16 cellular contexts compared by ENCODE assay signal in the genomic region with DNA sequence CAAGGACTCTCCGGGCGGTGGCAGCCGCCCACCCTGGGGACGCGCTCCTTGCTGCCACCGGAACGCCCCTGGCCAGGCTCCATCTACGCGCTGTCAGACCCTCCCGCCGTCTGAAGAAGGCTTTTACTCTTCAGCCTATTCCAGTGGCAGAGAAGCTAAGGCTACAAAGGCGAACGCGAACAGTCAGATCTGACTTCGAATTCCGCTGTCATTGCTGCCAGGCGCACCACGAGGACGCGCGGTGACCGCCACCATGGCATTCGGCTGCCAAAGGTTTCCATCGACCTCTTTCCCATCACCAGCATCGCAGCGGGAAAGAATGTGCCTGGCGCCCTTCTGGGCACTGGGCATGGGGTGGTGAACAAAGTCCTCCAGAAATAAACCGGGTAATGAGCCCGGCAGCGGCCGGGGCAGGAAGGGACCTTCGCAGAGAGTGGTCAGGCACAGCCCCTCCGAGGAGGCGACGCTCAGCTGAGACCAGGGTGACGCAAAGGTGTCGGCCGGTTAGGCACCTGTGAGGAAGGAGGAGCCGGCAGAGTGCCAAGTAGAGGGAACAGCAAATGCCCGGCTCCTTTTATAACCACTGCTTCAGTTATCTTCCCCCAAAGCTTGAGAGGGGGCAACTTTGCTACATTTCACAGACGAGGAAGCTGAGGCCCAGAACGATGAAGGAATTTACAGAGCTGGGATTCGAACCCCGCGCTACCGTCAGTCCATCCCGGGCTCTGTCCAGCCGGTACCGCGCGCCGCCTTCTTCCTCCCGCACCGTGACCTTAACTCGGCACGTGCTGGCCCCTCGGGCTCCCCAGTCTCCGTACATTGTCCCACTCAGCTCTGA. TPM values are rescaled to one million over a fixed set of nuclear protein-coding genes. Genes with fewer than 3 reads are reported as not detected.
A peak's percentile ranks its signal among the peaks of the same experiment; 100 is the strongest.
DNase-seq lines count a peak whose midpoint lies in the region; ATAC-seq and TF ChIP-seq lines count a peak whose summit lies in the region.
"Had no signal": no experiment of that assay in that cellular context is flagged by ENCODE, and none has a peak within 500 bp of the region (broad histone marks: within the 10 kb centered on the region; RNA-seq: fewer than 3 reads in every experiment).

No MANE protein-coding gene starts in this region.

- H3K9me3 Mint-ChIP-seq in CD8-positive, alpha-beta memory T cell = no peaks in the 10 kb centered on the region
- H3K9me3 Mint-ChIP-seq in endodermal cell = no peaks in the 10 kb centered on the region
- H3K9me3 Mint-ChIP-seq in naive thymus-derived CD4-positive, alpha-beta T cell = no peaks in the 10 kb centered on the region
- H3K9me3 Mint-ChIP-seq: immature natural killer cell had no signal

- H3K9me3 ChIP-seq in CD8-positive, alpha-beta memory T cell (ENCODE audit: low read length) = no peaks in the 10 kb centered on the region
- no peaks in the 10 kb centered on the region for H3K9me3 ChIP-seq in HEK293 (ENCODE audit: control insufficient read depth, insufficient read depth, low read depth, low read length)
- no peaks in the 10 kb centered on the region for H3K9me3 ChIP-seq in endodermal cell (ENCODE audit: control insufficient read depth, low read length)
- H3K9me3 ChIP-seq in osteoblast (ENCODE audit: low read depth, low read length) = no peaks in the 10 kb centered on the region
- no peaks in the 10 kb centered on the region for H3K9me3 ChIP-seq in naive thymus-derived CD4-positive, alpha-beta T cell (ENCODE audit: control insufficient read depth in 2 of 3, low read length in 3 of 3)
- H3K9me3 ChIP-seq: adrenal gland, colonic mucosa had no signal

- H3K27me3 ChIP-seq in CD8-positive, alpha-beta memory T cell (ENCODE audit: insufficient read depth, low read length, poor library complexity, severe bottlenecking) = peaks cover 19% of the 10 kb centered on the region
- H3K27me3 ChIP-seq in endodermal cell (ENCODE audit: control insufficient read depth, insufficient read depth, low read length, poor library complexity, severe bottlenecking) (peaks cover 100% of the 10 kb centered on the region), osteoblast (ENCODE audit: insufficient read depth, low read length) (peaks cover 58% of the 10 kb centered on the region)
- H3K27me3 ChIP-seq in naive thymus-derived CD4-positive, alpha-beta T cell (ENCODE audit: control insufficient read depth in 2 of 2, insufficient read depth in 2 of 2, low read length in 2 of 2) = peaks cover 0 to 9% of the 10 kb centered on the region in 2 donors

- peaks cover 59 to 71% of the 10 kb centered on the region in 2 donors for H3K27me3 Mint-ChIP-seq in CD8-positive, alpha-beta memory T cell
- H3K27me3 Mint-ChIP-seq in endodermal cell (ENCODE audit: insufficient read depth) = peaks cover 99% of the 10 kb centered on the region
- H3K27me3 Mint-ChIP-seq in naive thymus-derived CD4-positive, alpha-beta T cell = peaks cover 65 to 81% (median 78%) of the 10 kb centered on the region in 5 donors

- no peak overlapping the region for H3K27ac Mint-ChIP-seq in CD8-positive, alpha-beta memory T cell
- no peak overlapping the region for H3K27ac Mint-ChIP-seq in endodermal cell
- no peak overlapping the region for H3K27ac Mint-ChIP-seq in naive thymus-derived CD4-positive, alpha-beta T cell
- H3K27ac Mint-ChIP-seq: immature natural killer cell had no signal

- no peak overlapping the region for H3K9ac ChIP-seq in endodermal cell (ENCODE audit: extremely low read depth, low read length, poor library complexity, severe bottlenecking)
- H3K9ac ChIP-seq: BLaER1 had no signal

- ATAC-seq in naive thymus-derived CD4-positive, alpha-beta T cell = no peak
- ATAC-seq in HG03342 (IDR thresholded peaks at IDR 0.05; ENCODE audit: unreplicated experiment) (no peak), GM21526 (IDR thresholded peaks at IDR 0.05; ENCODE audit: low FRiP score, unreplicated experiment) (no peak)

- no peak for DNase-seq in CD8-positive, alpha-beta memory T cell
- DNase-seq in endodermal cell (peak; percentile 62), osteoblast (ENCODE audit: insufficient read length, low spot score, missing footprints) (peak; percentile 50)
- no peak for DNase-seq in naive thymus-derived CD4-positive, alpha-beta T cell
- DNase-seq: colonic mucosa; GOT3; immature natural killer cell; stimulated activated naive CD4-positive, alpha-beta T cell treated with Interleukin-2 at 50 U/mL for 16 hours; WERI-Rb-1 had no signal

- peaks cover 9% of the 10 kb centered on the region for H3K4me1 ChIP-seq in CD8-positive, alpha-beta memory T cell (ENCODE audit: insufficient read depth, low read length)
- H3K4me1 ChIP-seq in HEK293 (ENCODE audit: control insufficient read depth, insufficient read depth, low read length) (no peaks in the 10 kb centered on the region), endodermal cell (ENCODE audit: control insufficient read depth, insufficient read depth, low read length) (peaks cover 13% of the 10 kb centered on the region), osteoblast (ENCODE audit: insufficient read depth, low read length) (no peaks in the 10 kb centered on the region)
- no peaks in the 10 kb centered on the region for H3K4me1 ChIP-seq in naive thymus-derived CD4-positive, alpha-beta T cell (ENCODE audit: control insufficient read depth in 2 of 2, insufficient read depth in 2 of 2, low read length in 2 of 2)
- H3K4me1 ChIP-seq: colonic mucosa had no signal

- intact Hi-C loops in naive thymus-derived CD4-positive, alpha-beta T cell (cut with micrococcal nuclease) = no loop called here

- peaks cover 28 to 38% (median 37%) of the 10 kb centered on the region in 3 donors for H3K4me1 Mint-ChIP-seq in CD8-positive, alpha-beta memory T cell
- peaks cover 24% of the 10 kb centered on the region for H3K4me1 Mint-ChIP-seq in endodermal cell
- H3K4me1 Mint-ChIP-seq in naive thymus-derived CD4-positive, alpha-beta T cell = peaks cover 12 to 40% (median 30%) of the 10 kb centered on the region in 7 donors

- no peaks in the 10 kb centered on the region for H4K20me1 ChIP-seq in osteoblast (ENCODE audit: insufficient read depth, low read length)

- H3K79me2 ChIP-seq in osteoblast (ENCODE audit: insufficient read depth, low read length) = no peaks in the 10 kb centered on the region

- POLR2A ChIA-PET in CD8-positive, alpha-beta memory T cell (lab: Charles Lee) = no interaction called here
- POLR2A ChIA-PET in HEK293 (lab: Yijun Ruan, JAX) = no interaction called here
- POLR2A ChIA-PET in naive thymus-derived CD4-positive, alpha-beta T cell (lab: Charles Lee) = no interaction called here

- peak overlapping the region in 5 of 7 donors; percentile 11 to 63 (median 39) for H3K4me3 Mint-ChIP-seq in CD8-positive, alpha-beta memory T cell
- H3K4me3 Mint-ChIP-seq in endodermal cell = no peak overlapping the region
- peak overlapping the region in 5 of 10 donors; percentile 43 to 89 (median 70) for H3K4me3 Mint-ChIP-seq in naive thymus-derived CD4-positive, alpha-beta T cell

- TF ChIP-seq CTCF in HEK293 (tag by site-specific recombination; IDR thresholded peaks at IDR 0.05) = no peak
- no peak for TF ChIP-seq CTCF in endodermal cell (conservative IDR thresholded peaks at IDR 0.05)
- TF ChIP-seq CTCF in osteoblast (IDR thresholded peaks at IDR 0.05; ENCODE audit: extremely low read depth, low read depth, low read length) = no peak

- H3K36me3 ChIP-seq in CD8-positive, alpha-beta memory T cell (ENCODE audit: insufficient read depth, low read length) = no peaks in the 10 kb centered on the region
- H3K36me3 ChIP-seq in HEK293 (ENCODE audit: control insufficient read depth in 2 of 2, insufficient read depth in 1 of 2, low read length in 2 of 2) (no peaks in the 10 kb centered on the region), endodermal cell (ENCODE audit: control insufficient read depth, insufficient read depth, low read length) (no peaks in the 10 kb centered on the region), osteoblast (ENCODE audit: insufficient read depth, low read length) (no peaks in the 10 kb centered on the region)
- no peaks in the 10 kb centered on the region for H3K36me3 ChIP-seq in naive thymus-derived CD4-positive, alpha-beta T cell (ENCODE audit: control insufficient read depth in 2 of 3, insufficient read depth in 3 of 3, low read length in 3 of 3)
- H3K36me3 ChIP-seq: adrenal gland, BLaER1, colonic mucosa, WERI-Rb-1 had no signal

- H3K4me2 ChIP-seq in osteoblast (ENCODE audit: insufficient read depth, low read length) = no peak overlapping the region
- H3K4me2 ChIP-seq: BLaER1 had no signal

- CTCF ChIA-PET in CD8-positive, alpha-beta memory T cell (lab: Charles Lee) = no interaction called here
- CTCF ChIA-PET in HEK293 (lab: Yijun Ruan, JAX) = no interaction called here
- CTCF ChIA-PET in naive thymus-derived CD4-positive, alpha-beta T cell (lab: Charles Lee) = no interaction called here

- no peak overlapping the region for H2AFZ ChIP-seq in osteoblast (ENCODE audit: low read length)

- H3K27ac ChIP-seq in CD8-positive, alpha-beta memory T cell (ENCODE audit: low read depth, low read length) = no peak overlapping the region
- H3K27ac ChIP-seq in HEK293 (ENCODE audit: extremely low read depth, low read depth, low read length) = no peak overlapping the region
- peak overlapping the region; percentile 92 for H3K27ac ChIP-seq in endodermal cell (ENCODE audit: low read depth, low read length)
- H3K27ac ChIP-seq in osteoblast (ENCODE audit: low read depth, low read length) = no peak overlapping the region
- no peak overlapping the region for H3K27ac ChIP-seq in naive thymus-derived CD4-positive, alpha-beta T cell (ENCODE audit: low read depth, low read length)
- H3K27ac ChIP-seq: adrenal gland, BLaER1, colonic mucosa, WERI-Rb-1 had no signal

- WGBS in endodermal cell (ENCODE audit: insufficient coverage in 1 of 2, insufficient read length in 1 of 2), 2 experiments = 6 to 9% methylated on average over 32 to 58 of the region's 58 CpGs

- no peak overlapping the region for H3K4me3 ChIP-seq in CD8-positive, alpha-beta memory T cell (ENCODE audit: low read length)
- H3K4me3 ChIP-seq in HEK293 (ENCODE audit: low read depth, low read length) (peak overlapping the region; percentile 23; the same call in 1 of the 2 replicates), endodermal cell (ENCODE audit: low read length) (peak overlapping the region; percentile 56), osteoblast (ENCODE audit: insufficient read depth, low read length) (no peak overlapping the region)
- H3K4me3 ChIP-seq in naive thymus-derived CD4-positive, alpha-beta T cell (ENCODE audit: low read length) = no peak overlapping the region
- H3K4me3 ChIP-seq: BLaER1, colonic mucosa had no signal

- H3K36me3 Mint-ChIP-seq in CD8-positive, alpha-beta memory T cell = peaks cover 0 to 1% (median 0%) of the 10 kb centered on the region in 3 donors
- H3K36me3 Mint-ChIP-seq in endodermal cell (ENCODE audit: low read depth) = no peaks in the 10 kb centered on the region
- H3K36me3 Mint-ChIP-seq in naive thymus-derived CD4-positive, alpha-beta T cell = no peaks in the 10 kb centered on the region

TF ChIP-seq in HEK293, 187 proteins besides CTCF, POLR2A, EP300 and RAD21 (continues in another document):
- TF ChIP-seq ZNF266 (tag by site-specific recombination; IDR thresholded peaks at IDR 0.05; ENCODE audit: low read depth) = no peak

RNA-seq across cellular contexts. Expression of a gene that starts 1.9 kb away (rescaled TPM):
- not detected for total RNA-seq in CD8-positive, alpha-beta memory T cell
- polyA plus RNA-seq in CD8-positive, alpha-beta memory T cell = not detected
- total RNA-seq in endodermal cell = under 1 TPM; 0.09 to 0.86 TPM
- 95.3 TPM for polyA plus RNA-seq in endodermal cell (2013, experiment 1 of 2)
- polyA plus RNA-seq in endodermal cell (2013, experiment 2 of 2) = 84.7 TPM
- total RNA-seq in osteoblast = not detected in 2 replicates
- not detected for total RNA-seq in naive thymus-derived CD4-positive, alpha-beta T cell
- polyA plus RNA-seq in naive thymus-derived CD4-positive, alpha-beta T cell = not detected
- total RNA-seq: adrenal gland, colonic mucosa, M059J, renal cortical epithelial cell had no signal
- polyA plus RNA-seq: immature natural killer cell had no signal

Comparison
In these comparisons a context has a peak if more than half of its experiments do, and no peak if none do; other contexts are left out.
1. DNase-seq: peak in endodermal cell (single experiment) and osteoblast (single experiment); none in CD8-positive, alpha-beta memory T cell (0 of 5) and naive thymus-derived CD4-positive, alpha-beta T cell (0 of 9).
2. H3K4me3 ChIP-seq: peak in HEK293 (single experiment) and endodermal cell (single experiment); none in CD8-positive, alpha-beta memory T cell (single experiment), osteoblast (single experiment) and naive thymus-derived CD4-positive, alpha-beta T cell (single experiment).